In the genomic region with DNA sequence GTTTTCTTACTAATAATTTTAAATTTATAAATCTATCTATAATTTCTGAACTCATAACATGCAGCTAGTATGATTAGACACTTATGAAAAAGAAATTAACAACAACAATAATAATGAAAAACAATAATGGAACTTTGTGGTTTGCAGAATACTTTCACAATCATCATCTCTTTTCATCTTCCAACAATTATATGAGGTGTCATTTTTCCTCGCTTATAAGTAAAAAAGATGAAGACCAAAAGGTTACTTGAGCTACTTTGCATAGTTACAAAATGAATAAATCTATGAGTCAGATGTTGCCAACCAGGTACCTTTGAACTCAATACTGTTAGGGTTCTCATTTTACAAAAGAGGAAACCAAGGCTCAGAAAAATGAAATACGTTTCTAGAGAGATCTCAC, we compare ENCODE assay signal across 15 cellular contexts.
A peak's percentile ranks its signal among the peaks of the same experiment; 100 is the strongest.
DNase-seq lines count a peak whose midpoint lies in the region; ATAC-seq and TF ChIP-seq lines count a peak whose summit lies in the region.
"Had no signal": no experiment of that assay in that cellular context is flagged by ENCODE, and none has a peak within 500 bp of the region (broad histone marks: within the 10 kb centered on the region; RNA-seq: fewer than 3 reads in every experiment).

No MANE protein-coding gene starts in this region.

- POLR2A ChIA-PET in PC-9 (lab: Charles Lee; ENCODE audit: unreplicated experiment) = interaction anchor here (0.6 kb wide), 1 partner anchor 42 kb away, joined by 12 read pairs; no protein-coding TSS in a partner anchor

- H3K79me2 ChIP-seq in PC-9 (ENCODE audit: low read depth) (no peaks in the 10 kb centered on the region), osteoblast (ENCODE audit: insufficient read depth, low read length) (no peaks in the 10 kb centered on the region)

- peaks cover 13% of the 10 kb centered on the region for H3K27me3 Mint-ChIP-seq in activated T-helper 2 cell treated with anti-CD3 and anti-CD28 coated beads, Interferon-gamma antibody, Interleukin-2, Interleukin-4, amounts not matched to agents 10 μg/mL and 5 μg/mL and 100 μg/mL, durations not matched to agents 14 hours and 24 hours and 36 hours (ENCODE audit: low read depth)

- DNase-seq in PC-9 (peak in 1 of 2 experiments; percentile 62), T1000 (lab: John Stamatoyannopoulos, UW) (no peak), osteoblast (ENCODE audit: insufficient read length, low spot score, missing footprints) (no peak), lower leg skin (ENCODE audit: low spot score in 2 of 2) (no peak)
- no peak for DNase-seq in activated T-helper 2 cell treated with anti-CD3 and anti-CD28 coated beads, Interferon-gamma antibody, Interleukin-2, Interleukin-4, amounts not matched to agents 10 μg/mL and 5 μg/mL and 100 μg/mL, durations not matched to agents 14 hours and 24 hours and 36 hours (ENCODE audit: low spot score)
- DNase-seq: activated CD4-positive, alpha-beta T cell treated with anti-CD3 and anti-CD28 coated beads for 4 hours; activated naive CD4-positive, alpha-beta T cell treated with anti-CD3 and anti-CD28 coated beads, Interleukin-2, amount 10 ng/mL, durations not matched to agents 7 days and 5 days; islet precursor cell; natural killer cell; NCI-H774 had no signal

- H3K4me3 Mint-ChIP-seq in activated T-helper 2 cell treated with anti-CD3 and anti-CD28 coated beads, Interferon-gamma antibody, Interleukin-2, Interleukin-4, amounts not matched to agents 10 μg/mL and 5 μg/mL and 100 μg/mL, durations not matched to agents 14 hours and 24 hours and 36 hours (ENCODE audit: low read depth) = no peak overlapping the region
- H3K4me3 Mint-ChIP-seq: activated naive CD4-positive, alpha-beta T cell treated with anti-CD3 and anti-CD28 coated beads, Interleukin-2, amount 10 ng/mL, durations not matched to agents 7 days and 5 days; natural killer cell had no signal

- H3K27me3 ChIP-seq in PC-9 (ENCODE audit: insufficient read depth, low read depth) = no peaks in the 10 kb centered on the region
- H3K27me3 ChIP-seq in osteoblast (ENCODE audit: insufficient read depth, low read length) = no peaks in the 10 kb centered on the region

- ATAC-seq in GM18861 (IDR thresholded peaks at IDR 0.05; ENCODE audit: unreplicated experiment) (peak; percentile 84), GM21423 (IDR thresholded peaks at IDR 0.05; ENCODE audit: unreplicated experiment) (peak; percentile 76), HG02981 (IDR thresholded peaks at IDR 0.05; ENCODE audit: unreplicated experiment) (peak; percentile 86)
- ATAC-seq: natural killer cell, SK-N-SH treated with all-trans-retinoic acid at 6 μM for 48 hours had no signal

- H3K27ac ChIP-seq in PC-9 = peak overlapping the region; percentile 38
- H3K27ac ChIP-seq in osteoblast (ENCODE audit: low read depth, low read length) = no peak overlapping the region

- TF ChIP-seq POLR2A in lower leg skin (IDR thresholded peaks at IDR 0.05) = no peak

- H3K36me3 Mint-ChIP-seq in activated T-helper 2 cell treated with anti-CD3 and anti-CD28 coated beads, Interferon-gamma antibody, Interleukin-2, Interleukin-4, amounts not matched to agents 10 μg/mL and 5 μg/mL and 100 μg/mL, durations not matched to agents 14 hours and 24 hours and 36 hours (ENCODE audit: low read depth) = no peaks in the 10 kb centered on the region
- H3K36me3 Mint-ChIP-seq: activated naive CD4-positive, alpha-beta T cell treated with anti-CD3 and anti-CD28 coated beads, Interleukin-2, amount 10 ng/mL, durations not matched to agents 7 days and 5 days; natural killer cell had no signal

- peak overlapping the region; percentile 64 for H2AFZ ChIP-seq in PC-9
- no peak overlapping the region for H2AFZ ChIP-seq in osteoblast (ENCODE audit: low read length)

- CTCF ChIA-PET in PC-9 (lab: Charles Lee) = no interaction called here

- H4K20me1 ChIP-seq in PC-9 (ENCODE audit: insufficient read depth) = no peaks in the 10 kb centered on the region
- H4K20me1 ChIP-seq in osteoblast (ENCODE audit: insufficient read depth, low read length) = no peaks in the 10 kb centered on the region

- peaks cover 15% of the 10 kb centered on the region for H3K4me1 ChIP-seq in PC-9 (replicated peaks; ENCODE audit: insufficient read depth)
- H3K4me1 ChIP-seq in osteoblast (ENCODE audit: insufficient read depth, low read length) = peaks cover 3% of the 10 kb centered on the region

- H3K9me2 ChIP-seq in PC-9 (ENCODE audit: insufficient read depth) = no peaks in the 10 kb centered on the region

- H3K27ac Mint-ChIP-seq in activated T-helper 2 cell treated with anti-CD3 and anti-CD28 coated beads, Interferon-gamma antibody, Interleukin-2, Interleukin-4, amounts not matched to agents 10 μg/mL and 5 μg/mL and 100 μg/mL, durations not matched to agents 14 hours and 24 hours and 36 hours = no peak overlapping the region
- H3K27ac Mint-ChIP-seq: activated naive CD4-positive, alpha-beta T cell treated with anti-CD3 and anti-CD28 coated beads, Interleukin-2, amount 10 ng/mL, durations not matched to agents 7 days and 5 days; natural killer cell had no signal

- H3F3A ChIP-seq in PC-9 (ENCODE audit: insufficient read depth, low read depth) = peaks cover 9% of the 10 kb centered on the region

- peaks cover 14% of the 10 kb centered on the region for H3K4me1 Mint-ChIP-seq in activated T-helper 2 cell treated with anti-CD3 and anti-CD28 coated beads, Interferon-gamma antibody, Interleukin-2, Interleukin-4, amounts not matched to agents 10 μg/mL and 5 μg/mL and 100 μg/mL, durations not matched to agents 14 hours and 24 hours and 36 hours (ENCODE audit: low read depth)
- H3K4me1 Mint-ChIP-seq: natural killer cell had no signal

- H3K36me3 ChIP-seq in PC-9 (ENCODE audit: low read depth) = no peaks in the 10 kb centered on the region
- no peaks in the 10 kb centered on the region for H3K36me3 ChIP-seq in osteoblast (ENCODE audit: insufficient read depth, low read length)

- H3K9me3 ChIP-seq in PC-9 (ENCODE audit: insufficient read depth, low read depth) (no peaks in the 10 kb centered on the region), osteoblast (ENCODE audit: low read depth, low read length) (no peaks in the 10 kb centered on the region)

- H3K9me3 Mint-ChIP-seq in activated T-helper 2 cell treated with anti-CD3 and anti-CD28 coated beads, Interferon-gamma antibody, Interleukin-2, Interleukin-4, amounts not matched to agents 10 μg/mL and 5 μg/mL and 100 μg/mL, durations not matched to agents 14 hours and 24 hours and 36 hours = no peaks in the 10 kb centered on the region
- H3K9me3 Mint-ChIP-seq: activated naive CD4-positive, alpha-beta T cell treated with anti-CD3 and anti-CD28 coated beads, Interleukin-2, amount 10 ng/mL, durations not matched to agents 7 days and 5 days; natural killer cell had no signal

- WGBS in lower leg skin, 2 donors = 59 to 61% methylated on average over 2 of the region's 2 CpGs

- TF ChIP-seq CTCF in PC-9 (conservative IDR thresholded peaks at IDR 0.05) (no peak), osteoblast (IDR thresholded peaks at IDR 0.05; ENCODE audit: extremely low read depth, low read depth, low read length) (no peak), lower leg skin (IDR thresholded peaks at IDR 0.05) (no peak)

- intact Hi-C loops in PC-9 (cut with micrococcal nuclease; ENCODE audit: unreplicated experiment) (loop anchor here (10.0 kb wide), 1 partner anchor 102 kb away; a partner anchor contains a TSS), lower leg skin (cut with DNase I; ENCODE audit: low total_unique reads) (no loop called here)
- intact Hi-C loops in activated T-helper 2 cell treated with anti-CD3 and anti-CD28 coated beads, Interferon-gamma antibody, Interleukin-2, Interleukin-4, amounts not matched to agents 10 μg/mL and 5 μg/mL and 100 μg/mL, durations not matched to agents 14 hours and 24 hours and 36 hours (cut with micrococcal nuclease) = loop anchor here (1.0 kb wide), 1 partner anchor 10 kb away; no protein-coding TSS in a partner anchor

- BruUV-seq in PC-9 (replicated peaks; lab: Mats Ljungman, UMichigan) = no TSS peak

- no peak overlapping the region for H3K4me3 ChIP-seq in PC-9
- no peak overlapping the region for H3K4me3 ChIP-seq in osteoblast (ENCODE audit: insufficient read depth, low read length)
- H3K4me3 ChIP-seq in lower leg skin (ENCODE audit: low read depth, poor library complexity, severe bottlenecking) = no peak overlapping the region
- H3K4me3 ChIP-seq: smooth muscle cell had no signal

- H3K4me2 ChIP-seq in PC-9 = peak overlapping the region; percentile 38
- no peak overlapping the region for H3K4me2 ChIP-seq in osteoblast (ENCODE audit: insufficient read depth, low read length)
- H3K4me2 ChIP-seq: smooth muscle cell had no signal
